9 cellular contexts compared by ENCODE assay signal in the genomic region with DNA sequence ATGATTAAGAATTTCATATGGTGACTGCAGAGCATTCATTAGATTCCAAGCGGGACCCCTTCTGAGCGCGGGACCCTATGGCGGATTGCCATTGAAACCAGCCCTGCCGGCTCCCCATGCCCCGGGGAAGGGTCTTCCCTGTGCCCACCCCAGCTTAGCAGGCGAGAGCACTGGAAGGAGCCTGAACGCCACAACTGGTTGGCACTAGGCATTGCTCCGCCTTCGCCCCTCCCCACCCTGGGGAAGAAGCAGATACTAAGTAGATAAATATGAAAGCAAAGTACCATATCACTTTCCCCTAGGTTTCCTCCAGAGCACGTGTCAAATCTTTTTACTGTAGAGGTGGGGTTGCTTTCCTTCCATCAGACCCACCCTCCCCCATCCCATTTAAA.
A peak's percentile ranks its signal among the peaks of the same experiment; 100 is the strongest.
DNase-seq lines count a peak whose midpoint lies in the region; ATAC-seq and TF ChIP-seq lines count a peak whose summit lies in the region.
"Had no signal": no experiment of that assay in that cellular context is flagged by ENCODE, and none has a peak within 500 bp of the region (broad histone marks: within the 10 kb centered on the region; RNA-seq: fewer than 3 reads in every experiment).

No MANE protein-coding gene starts in this region.

- peaks cover 16% of the 10 kb centered on the region for H3K27me3 Mint-ChIP-seq in chondrocyte (ENCODE audit: low read depth)

- CTCF ChIA-PET in SK-N-SH (lab: Yijun Ruan, JAX), result interaction anchor here (0.7 to 0.8 kb wide), 2 partner anchors 38 to 114 kb away, joined by 3 to 4 read pairs; no protein-coding TSS in a partner anchor

- 20% methylated on average over 10 of the region's 11 CpGs for WGBS in SK-N-SH (ENCODE audit: low lambda C conversion rate)

- DNase-seq in SK-N-SH, result peak; percentile 52
- no peak for DNase-seq in chondrocyte (ENCODE audit: low spot score)
- DNase-seq in medulla oblongata (ENCODE audit: extremely low spot score), result peak; percentile 47
- no peak for DNase-seq in uterus
- DNase-seq in NCI-H187 (lab: John Stamatoyannopoulos, UW), result no peak

- no peaks in the 10 kb centered on the region for H3F3A ChIP-seq in SK-N-SH (replicated peaks; ENCODE audit: insufficient read depth)

- H3K9me3 ChIP-seq in SK-N-SH, result no peaks in the 10 kb centered on the region
- no peaks in the 10 kb centered on the region for H3K9me3 ChIP-seq in uterus

- TF ChIP-seq RAD21 in SK-N-SH (IDR thresholded peaks at IDR 0.05; ENCODE audit: low read length), result no peak

- no peaks in the 10 kb centered on the region for H3K9me2 ChIP-seq in SK-N-SH

- no peak overlapping the region for H3K27ac Mint-ChIP-seq in chondrocyte (ENCODE audit: unreplicated experiment)
- H3K27ac Mint-ChIP-seq: stimulated activated naive CD8-positive, alpha-beta T cell treated with anti-CD3 and anti-CD28 coated beads, Interleukin-15, Interleukin-2, amounts not matched to agents 100 ng/mL and 50 ng/mL, for 24 hours had no signal

- H3K4me1 Mint-ChIP-seq in chondrocyte (ENCODE audit: low read depth), result peaks cover 6% of the 10 kb centered on the region

- H3K4me2 ChIP-seq in SK-N-SH, result peak overlapping the region; percentile 57; the same call in 1 of the 2 replicates

- H3K27ac ChIP-seq in SK-N-SH (ENCODE audit: low read depth in 2 of 2, low read length in 1 of 2) (no peak overlapping the region), uterus (no peak overlapping the region)

- POLR2A ChIA-PET in SK-N-SH (lab: Yijun Ruan, JAX), result no interaction called here

- no peak for TF ChIP-seq POLR2A in uterus (IDR thresholded peaks at IDR 0.05)

- H3K27me3 ChIP-seq in SK-N-SH (ENCODE audit: insufficient read depth) (peaks cover 26% of the 10 kb centered on the region; the same call in 1 of the 2 replicates), uterus (no peaks in the 10 kb centered on the region)

- intact Hi-C loops in uterus (cut with DNase I; ENCODE audit: low total_unique reads), result no loop called here

- ATAC-seq in SK-N-SH treated with all-trans-retinoic acid at 6 μM for 48 hours (no peak), HG02798 (IDR thresholded peaks at IDR 0.05; ENCODE audit: poor library complexity, unreplicated experiment) (no peak), HG03280 (IDR thresholded peaks at IDR 0.05; ENCODE audit: unreplicated experiment) (no peak)

- no peak for TF ChIP-seq CTCF in SK-N-SH (IDR thresholded peaks at IDR 0.05)
- peak; percentile 12 for TF ChIP-seq CTCF in chondrocyte (IDR thresholded peaks at IDR 0.05)
- no peak for TF ChIP-seq CTCF in uterus (IDR thresholded peaks at IDR 0.05)

- no peak overlapping the region for H2AFZ ChIP-seq in SK-N-SH (ENCODE audit: low read depth)

- H3K4me1 ChIP-seq in SK-N-SH (ENCODE audit: control insufficient read depth in 1 of 2, insufficient read depth in 2 of 2, low read depth in 1 of 2, low read length in 1 of 2) (peaks cover 0 to 5% of the 10 kb centered on the region in 2 experiments; a peak in 1 of 4 replicates), uterus (no peaks in the 10 kb centered on the region)

- H3K9me3 Mint-ChIP-seq in chondrocyte (ENCODE audit: low read depth), result no peaks in the 10 kb centered on the region
- H3K9me3 Mint-ChIP-seq: stimulated activated naive CD8-positive, alpha-beta T cell treated with anti-CD3 and anti-CD28 coated beads, Interleukin-15, Interleukin-2, amounts not matched to agents 100 ng/mL and 50 ng/mL, for 24 hours had no signal

- H3K36me3 Mint-ChIP-seq in chondrocyte (ENCODE audit: low read depth), result no peaks in the 10 kb centered on the region

- H3K36me3 ChIP-seq in SK-N-SH (replicated peaks in 1 of 2; ENCODE audit: control insufficient read depth in 1 of 2, insufficient read depth in 2 of 2, low read length in 1 of 2), result no peaks in the 10 kb centered on the region
- no peaks in the 10 kb centered on the region for H3K36me3 ChIP-seq in uterus

- no peaks in the 10 kb centered on the region for H3K79me2 ChIP-seq in SK-N-SH (ENCODE audit: insufficient read depth)

- no peak overlapping the region for H3K9ac ChIP-seq in SK-N-SH

- TF ChIP-seq EP300 in SK-N-SH (IDR thresholded peaks at IDR 0.05; ENCODE audit: borderline replicate concordance in 1 of 2, low read depth in 1 of 2, low read length in 1 of 2), result no peak

- H3K4me3 Mint-ChIP-seq in chondrocyte (ENCODE audit: unreplicated experiment), result peak overlapping the region; percentile 79
- H3K4me3 Mint-ChIP-seq: stimulated activated naive CD8-positive, alpha-beta T cell treated with anti-CD3 and anti-CD28 coated beads, Interleukin-15, Interleukin-2, amounts not matched to agents 100 ng/mL and 50 ng/mL, for 24 hours had no signal

- peak overlapping the region; percentile 14 to 47; a peak in 2 of 4 replicates for H3K4me3 ChIP-seq in SK-N-SH (ENCODE audit: low read depth in 2 of 2, low read length in 1 of 2)
- peak overlapping the region; percentile 31 to 32 for H3K4me3 ChIP-seq in uterus

- no peaks in the 10 kb centered on the region for H4K20me1 ChIP-seq in SK-N-SH (ENCODE audit: insufficient read depth)

TF ChIP-seq in SK-N-SH, 30 proteins besides CTCF, POLR2A, EP300 and RAD21:
- TF ChIP-seq SIN3A (IDR thresholded peaks at IDR 0.05; ENCODE audit: borderline replicate concordance, low read depth, low read length) (no peak), NFIC (IDR thresholded peaks at IDR 0.05; ENCODE audit: borderline replicate concordance) (no peak)
TF ChIP-seq in SK-N-SH: peak in this region for 0.

TF ChIP-seq in SK-N-SH treated with all-trans-retinoic acid at 6 μM for 48 hours, 23 proteins besides CTCF, POLR2A, EP300 and RAD21 (continues in another document):
- no peak for TF ChIP-seq ZFP3 (CRISPR knock-in tag; IDR thresholded peaks at IDR 0.05)
- TF ChIP-seq BACH2 (CRISPR knock-in tag; IDR thresholded peaks at IDR 0.05; ENCODE audit: borderline replicate concordance), result no peak
- no peak for TF ChIP-seq SNAI2 (CRISPR knock-in tag; IDR thresholded peaks at IDR 0.05)
- TF ChIP-seq CSDC2 (CRISPR knock-in tag; IDR thresholded peaks at IDR 0.05), result no peak
- no peak for TF ChIP-seq CSRNP3 (CRISPR knock-in tag; IDR thresholded peaks at IDR 0.05)
- TF ChIP-seq PPARA (CRISPR knock-in tag; IDR thresholded peaks at IDR 0.05; ENCODE audit: borderline replicate concordance), result no peak
- no peak for TF ChIP-seq TSHZ2 (CRISPR knock-in tag; IDR thresholded peaks at IDR 0.05)
- no peak for TF ChIP-seq ESRRG (CRISPR knock-in tag; IDR thresholded peaks at IDR 0.05)
- TF ChIP-seq TOX (CRISPR knock-in tag; IDR thresholded peaks at IDR 0.05; ENCODE audit: borderline replicate concordance), result no peak
- TF ChIP-seq ZC3H10 (CRISPR knock-in tag; IDR thresholded peaks at IDR 0.05), result no peak
- TF ChIP-seq POU6F1 (CRISPR knock-in tag; IDR thresholded peaks at IDR 0.05; ENCODE audit: borderline replicate concordance, low read depth), result no peak
- no peak for TF ChIP-seq ZNF8 (CRISPR knock-in tag; IDR thresholded peaks at IDR 0.05)

Comparison
In these comparisons a context has a peak if more than half of its experiments do, and no peak if none do; other contexts are left out.
1. DNase-seq: peak in SK-N-SH (single experiment) and medulla oblongata (single experiment); none in chondrocyte (single experiment), uterus (0 of 2) and NCI-H187 (0 of 2).